Comparison of ENCODE assay signal across 1 cellular context in the genomic region with DNA sequence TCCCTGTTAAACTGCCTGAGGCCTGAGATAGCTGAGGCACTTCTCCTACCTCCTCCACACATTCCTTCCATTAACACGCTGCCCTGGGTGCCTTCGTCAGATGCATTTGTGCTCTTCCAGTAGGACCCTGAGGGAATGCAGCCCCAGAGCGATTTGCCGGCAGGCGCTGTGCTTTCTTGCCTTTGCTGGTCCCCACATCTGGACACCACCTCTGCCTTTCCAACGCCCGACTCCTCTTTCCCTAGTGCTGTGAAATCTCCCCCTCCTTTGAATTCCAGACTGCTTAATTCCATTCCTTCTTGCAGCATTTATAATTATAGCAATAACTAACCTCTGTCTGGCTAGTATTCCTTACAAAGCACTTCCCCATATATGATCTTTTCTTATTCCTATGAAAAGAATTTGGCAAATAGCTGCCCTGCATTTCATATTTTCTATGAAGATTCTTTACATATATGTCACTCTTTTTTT.
TF ChIP-seq lines count a peak whose summit lies in the region.

No MANE protein-coding gene starts in this region.

TF ChIP-seq in HCT116, 20 proteins besides CTCF, POLR2A, EP300 and RAD21:
- TF ChIP-seq EGR1 (IDR thresholded peaks at IDR 0.05; ENCODE audit: low read depth) (no peak), CEBPB (IDR thresholded peaks at IDR 0.05; ENCODE audit: low read depth) (no peak), EZH2phosphoT487 (IDR thresholded peaks at IDR 0.05; ENCODE audit: borderline replicate concordance) (no peak), SP1 (IDR thresholded peaks at IDR 0.05; ENCODE audit: low read depth) (no peak), REST (IDR thresholded peaks at IDR 0.05; ENCODE audit: low read depth) (no peak), CBX3 (IDR thresholded peaks at IDR 0.05; ENCODE audit: low read depth) (no peak), JUND (IDR thresholded peaks at IDR 0.05) (no peak), ATF3 (IDR thresholded peaks at IDR 0.05) (no peak)
